ENCODE assay signal across 8 cellular contexts in genomic region chrX:45806410-45807121, GRCh38.
DNase-seq lines count a peak whose midpoint lies in the region; ATAC-seq lines count a peak whose summit lies in the region.

No MANE protein-coding gene starts in this region.

- DNase-seq in ACHN (peak; percentile 79), HS-5 (ENCODE audit: low read depth) (peak; percentile 65), iris pigment epithelial cell (ENCODE audit: low read depth) (peak; percentile 92), stromal cell of bone marrow (ENCODE audit: low read depth) (peak; percentile 91), KBM-7 (no peak), NCI-H146 treated with DMSO at 0.1 percent for 48 hours (lab: John Stamatoyannopoulos, UW; ENCODE audit: unreplicated experiment) (no peak)
- DNase-seq in activated effector memory CD4-positive, alpha-beta T cell treated with anti-CD3 and anti-CD28 coated beads, Interleukin-2, amount 50 U/mL, for 16 hours: peak; percentile 74

- peak; percentile 65 for ATAC-seq in GM18907 (IDR thresholded peaks at IDR 0.05; ENCODE audit: unreplicated experiment)

- in situ Hi-C loops in ACHN (cut with HindIII; ENCODE audit: low pct_ligation_motif_present, low pct_unique_long_range_greater_than_20kb, low sequenced_read_pairs) (no loop called here), KBM-7 (cut with MboI; ENCODE audit: low pct_unique_long_range_greater_than_20kb, low sequenced_read_pairs) (no loop called here)

Comparison
In these comparisons a context has a peak if more than half of its experiments do, and no peak if none do; other contexts are left out.
1. DNase-seq: peak in ACHN (single experiment), HS-5 (single experiment), activated effector memory CD4-positive, alpha-beta T cell treated with anti-CD3 and anti-CD28 coated beads, Interleukin-2, amount 50 U/mL, for 16 hours (single experiment), iris pigment epithelial cell (single experiment) and stromal cell of bone marrow (single experiment); none in KBM-7 (single experiment) and NCI-H146 treated with DMSO at 0.1 percent for 48 hours (single experiment).